In genomic region chr18:59057493-59057795, GRCh38 we compare ENCODE assay signal across 12 cellular contexts.
"Had no signal": no experiment of that assay in that cellular context is flagged by ENCODE, and none has a peak within 500 bp of the region (broad histone marks: within the 10 kb centered on the region; RNA-seq: fewer than 3 reads in every experiment).

No MANE protein-coding gene starts in this region.

- H3K27me3 Mint-ChIP-seq: activated B cell treated with CpG ODN at 0.5 μM for 24 hours had no signal

- H3K4me1 Mint-ChIP-seq: activated naive CD8-positive, alpha-beta T cell treated with anti-CD3 and anti-CD28 coated beads for 36 hours; activated T-helper 17 cell treated with anti-CD3 and anti-CD28 coated beads, Interleukin-2, amount 50 U/mL, for 72 hours; immature natural killer cell; natural killer cell had no signal

- H3K9me3 Mint-ChIP-seq: activated B cell treated with CpG ODN at 0.5 μM for 24 hours; activated CD4-positive, alpha-beta memory T cell treated with anti-CD3 and anti-CD28 coated beads for 36 hours; activated naive CD8-positive, alpha-beta T cell treated with anti-CD3 and anti-CD28 coated beads for 36 hours; activated T-helper 17 cell treated with anti-CD3 and anti-CD28 coated beads, Interleukin-2, amount 50 U/mL, for 72 hours; effector memory CD8-positive, alpha-beta T cell; immature natural killer cell; natural killer cell; T-helper 1 cell treated with Interleukin-12 subunit alpha and Interleukin-12 subunit beta and Interleukin-4 antibody, amounts not matched to agents 30 μg/mL and 1 μg/mL, for 36 hours had no signal

- H3K4me3 Mint-ChIP-seq: activated B cell treated with CpG ODN at 0.5 μM for 24 hours; activated CD4-positive, alpha-beta memory T cell treated with anti-CD3 and anti-CD28 coated beads for 36 hours; activated naive CD8-positive, alpha-beta T cell treated with anti-CD3 and anti-CD28 coated beads for 36 hours; activated T-helper 17 cell treated with anti-CD3 and anti-CD28 coated beads, Interleukin-2, amount 50 U/mL, for 72 hours; effector memory CD8-positive, alpha-beta T cell; immature natural killer cell; natural killer cell; T-helper 1 cell treated with Interleukin-12 subunit alpha and Interleukin-12 subunit beta and Interleukin-4 antibody, amounts not matched to agents 30 μg/mL and 1 μg/mL, for 36 hours had no signal

- H3K27ac Mint-ChIP-seq: activated CD4-positive, alpha-beta memory T cell treated with anti-CD3 and anti-CD28 coated beads for 36 hours; activated naive CD8-positive, alpha-beta T cell treated with anti-CD3 and anti-CD28 coated beads for 36 hours; activated T-helper 17 cell treated with anti-CD3 and anti-CD28 coated beads, Interleukin-2, amount 50 U/mL, for 72 hours; effector memory CD8-positive, alpha-beta T cell; immature natural killer cell; natural killer cell; T-helper 1 cell treated with Interleukin-12 subunit alpha and Interleukin-12 subunit beta and Interleukin-4 antibody, amounts not matched to agents 30 μg/mL and 1 μg/mL, for 36 hours had no signal

- ATAC-seq: effector memory CD8-positive, alpha-beta T cell; natural killer cell had no signal

- DNase-seq: amniotic stem cell, esophagus squamous epithelium, natural killer cell had no signal

- H3K27ac ChIP-seq: esophagus squamous epithelium, thyroid gland, vagina had no signal

- H3K9me3 ChIP-seq: esophagus squamous epithelium, thyroid gland, vagina had no signal

- H3K36me3 Mint-ChIP-seq: activated CD4-positive, alpha-beta memory T cell treated with anti-CD3 and anti-CD28 coated beads for 36 hours; activated naive CD8-positive, alpha-beta T cell treated with anti-CD3 and anti-CD28 coated beads for 36 hours; immature natural killer cell; natural killer cell had no signal

- H3K36me3 ChIP-seq: esophagus squamous epithelium, thyroid gland, vagina had no signal

- H3K27me3 ChIP-seq: esophagus squamous epithelium, thyroid gland, vagina had no signal

- H3K4me3 ChIP-seq: esophagus squamous epithelium, thyroid gland, vagina had no signal

- H3K4me1 ChIP-seq: esophagus squamous epithelium had no signal
